Comparison of ENCODE assay signal across 7 cellular contexts in the genomic region with DNA sequence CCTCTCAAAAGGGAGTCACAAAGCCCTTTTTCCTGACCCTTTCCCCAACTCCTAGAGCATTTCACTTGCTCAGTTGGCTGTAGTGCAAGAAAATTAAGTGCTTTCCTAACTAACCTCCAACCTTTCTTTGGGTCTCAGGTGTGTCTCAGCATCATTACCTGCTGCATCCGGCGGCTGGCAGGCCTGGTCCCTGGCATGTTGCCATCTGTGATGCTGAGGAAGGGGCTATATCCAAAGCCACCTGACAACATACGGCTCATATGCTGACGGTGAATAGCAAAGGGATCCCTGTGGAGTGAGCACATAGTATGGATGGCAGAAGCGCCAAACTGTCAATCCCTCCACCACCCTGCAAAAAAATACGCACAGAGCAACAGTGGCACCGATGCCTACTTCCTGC. TPM values are rescaled to one million over a fixed set of nuclear protein-coding genes. Genes with fewer than 3 reads are reported as not detected.
DNase-seq lines count a peak whose midpoint lies in the region; ATAC-seq and TF ChIP-seq lines count a peak whose summit lies in the region.

No MANE protein-coding gene starts in this region.

- H3K36me3 Mint-ChIP-seq in WTC11: peaks cover 48% of the 10 kb centered on the region

- POLR2A ChIA-PET in WTC11 (lab: Charles Lee): interaction anchor here (1.1 to 5.1 kb wide), 5 partner anchors 16 to 100 kb away, joined by 3 to 84 read pairs (median 22); partner anchors contain the start of genes CDCA3, COPS7A, PTMS and USP5

- peaks cover 20% of the 10 kb centered on the region for H3K4me1 Mint-ChIP-seq in WTC11

- 80% methylated on average over 4 of the region's 7 CpGs; no CpG with 5 or more reads in 1 of the 2 donors for WGBS in gastroesophageal sphincter (ENCODE audit: low coverage in 1 of 2), 2 donors
- WGBS in smooth muscle cell (ENCODE audit: low lambda C conversion rate): 95% methylated on average over 7 of the region's 7 CpGs

- CTCF ChIA-PET in WTC11 (lab: Charles Lee): interaction anchor here (0.6 to 7.7 kb wide), 16 partner anchors 8 to 174 kb away, joined by 4 to 234 read pairs (median 20); partner anchors contain the start of genes CDCA3, COPS7A, GNB3 and GPR162

- H3K79me2 ChIP-seq in smooth muscle cell (ENCODE audit: low read depth): peaks cover 26% of the 10 kb centered on the region

- TF ChIP-seq CTCF in HFF-Myc (IDR thresholded peaks at IDR 0.05; ENCODE audit: low read depth, low read length, missing control alignments) (no peak), WTC11 (IDR thresholded peaks at IDR 0.05) (no peak), gastroesophageal sphincter (IDR thresholded peaks at IDR 0.05) (no peak), smooth muscle cell (IDR thresholded peaks at IDR 0.05; ENCODE audit: borderline replicate concordance, insufficient read depth, poor library complexity, severe bottlenecking) (no peak)

- H3K27ac ChIP-seq in gastroesophageal sphincter: peak overlapping the region; percentile 94 to 99 (median 96)
- H3K27ac ChIP-seq in smooth muscle cell (ENCODE audit: low read depth): no peak overlapping the region

- no peak for TF ChIP-seq POLR2A in gastroesophageal sphincter (IDR thresholded peaks at IDR 0.05)

- no peak for DNase-seq in HFF-Myc (ENCODE audit: extremely low read depth, low read depth)
- no peak for DNase-seq in WTC11 (ENCODE audit: low spot score)
- no peak for DNase-seq in smooth muscle cell (lab: John Stamatoyannopoulos, UW; ENCODE audit: unreplicated experiment)
- DNase-seq in DMS79 (lab: John Stamatoyannopoulos, UW): no peak

- H3K27me3 ChIP-seq in gastroesophageal sphincter: no peaks in the 10 kb centered on the region
- no peaks in the 10 kb centered on the region for H3K27me3 ChIP-seq in smooth muscle cell (ENCODE audit: low read depth)

- H3K4me3 ChIP-seq in HFF-Myc (replicated peaks; ENCODE audit: low read depth, low read length) (peak overlapping the region; percentile 91), gastroesophageal sphincter (peak overlapping the region in 1 of 2 donors; percentile 96), smooth muscle cell (peak overlapping the region; percentile 88)

- no peak overlapping the region for H2AFZ ChIP-seq in smooth muscle cell (ENCODE audit: low read depth)

- H3K4me2 ChIP-seq in smooth muscle cell: peak overlapping the region; percentile 91

- H3K36me3 ChIP-seq in gastroesophageal sphincter (peaks cover 0 to 53% of the 10 kb centered on the region in 2 donors), smooth muscle cell (ENCODE audit: low read depth) (peaks cover 9% of the 10 kb centered on the region)

- H3F3A ChIP-seq in smooth muscle cell (ENCODE audit: low read depth): peaks cover 4% of the 10 kb centered on the region

- H3K9me3 ChIP-seq in gastroesophageal sphincter: no peaks in the 10 kb centered on the region
- H3K9me3 ChIP-seq in smooth muscle cell (replicated peaks; ENCODE audit: low read depth): no peaks in the 10 kb centered on the region

- peaks cover 30% of the 10 kb centered on the region for H4K20me1 ChIP-seq in smooth muscle cell (ENCODE audit: low read depth)

- ATAC-seq in WTC11 (no peak), gastroesophageal sphincter (no peak), GM18498 (IDR thresholded peaks at IDR 0.05; ENCODE audit: unreplicated experiment) (no peak), GM21619 (IDR thresholded peaks at IDR 0.05; ENCODE audit: unreplicated experiment) (no peak)

- H3K4me1 ChIP-seq in gastroesophageal sphincter (peaks cover 0 to 44% (median 10%) of the 10 kb centered on the region in 3 donors), smooth muscle cell (ENCODE audit: low read depth) (peaks cover 6% of the 10 kb centered on the region)

- H3K27me3 Mint-ChIP-seq in WTC11 (ENCODE audit: low read depth): no peaks in the 10 kb centered on the region

- no peaks in the 10 kb centered on the region for H3K9me3 Mint-ChIP-seq in WTC11

- no peak for TF ChIP-seq EP300 in gastroesophageal sphincter (IDR thresholded peaks at IDR 0.05)

- peak overlapping the region; percentile 92 for H3K4me3 Mint-ChIP-seq in WTC11

- H3K27ac Mint-ChIP-seq in WTC11: no peak overlapping the region; the same call in 1 of the 2 replicates

- H3K9ac ChIP-seq in smooth muscle cell (ENCODE audit: low read depth): peak overlapping the region; percentile 99

TF ChIP-seq in WTC11, 78 proteins besides CTCF, POLR2A, EP300 and RAD21:
- no peak for TF ChIP-seq ETV6 (CRISPR knock-in tag; IDR thresholded peaks at IDR 0.05)

RNA-seq across cellular contexts. Expression of gene MLF2, which starts 1.2 kb away (rescaled TPM):
- 226 to 236 TPM (median 229 TPM) in 3 replicates for total RNA-seq in WTC11 (2021)
- 100 to 1,000 TPM; 140 to 290 (median 216) TPM for total RNA-seq in gastroesophageal sphincter
- total RNA-seq in smooth muscle cell: 182 and 185 TPM in 2 replicates
- polyA plus RNA-seq in smooth muscle cell: 381 and 398 TPM in 2 replicates

RNA-seq across cellular contexts. Expression of gene PTMS, which starts 14.4 kb away (rescaled TPM):
- total RNA-seq in WTC11 (2021): 370 to 539 TPM (median 525 TPM) in 3 replicates
- 100 to 1,000 TPM; 259 to 516 (median 325) TPM for total RNA-seq in gastroesophageal sphincter
- total RNA-seq in smooth muscle cell: 115 and 125 TPM in 2 replicates
- 379 and 381 TPM in 2 replicates for polyA plus RNA-seq in smooth muscle cell

RNA-seq across cellular contexts. Expression of gene LAG3, which starts 20.6 kb away (rescaled TPM):
- total RNA-seq in WTC11 (2021) (2.4 to 2.6 TPM (median 2.6 TPM) in 3 replicates), gastroesophageal sphincter (1 to 10 TPM in 3 of 4 donors, under 1 TPM in 1; 0.30 to 3.0 (median 1.9) TPM), smooth muscle cell (0.18 and 1.0 TPM in 2 replicates)
- 1.7 and 3.7 TPM in 2 replicates for polyA plus RNA-seq in smooth muscle cell

RNA-seq across cellular contexts. Expression of gene COPS7A, which starts 27.9 kb away (rescaled TPM):
- 41.2 to 43.8 TPM (median 41.4 TPM) in 3 replicates for total RNA-seq in WTC11 (2021)
- total RNA-seq in gastroesophageal sphincter: 10 to 100 TPM; 54.4 to 69.5 (median 55.4) TPM
- total RNA-seq in smooth muscle cell: 56.6 and 59.6 TPM in 2 replicates
- 78.0 and 105 TPM in 2 replicates for polyA plus RNA-seq in smooth muscle cell

RNA-seq across cellular contexts. Expression of gene CD4, which starts 37.6 kb away (rescaled TPM):
- total RNA-seq in WTC11 (2021) (2.5 to 3.3 TPM (median 2.7 TPM) in 3 replicates), gastroesophageal sphincter (10 to 100 TPM in 2 of 4 donors, 1 to 10 TPM in 2; 2.6 to 15.2 (median 9.1) TPM), smooth muscle cell (0.13 and 0.22 TPM in 2 replicates)
- 1.3 and 2.5 TPM in 2 replicates for polyA plus RNA-seq in smooth muscle cell
